19 cellular contexts compared by ENCODE assay signal in genomic region chr16:48602357-48603014, GRCh38. TPM values are rescaled to one million over a fixed set of nuclear protein-coding genes. Genes with fewer than 3 reads are reported as not detected.
DNase-seq lines count a peak whose midpoint lies in the region; ATAC-seq and TF ChIP-seq lines count a peak whose summit lies in the region.
"Had no signal": no experiment of that assay in that cellular context is flagged by ENCODE, and none has a peak within 500 bp of the region (broad histone marks: within the 10 kb centered on the region; RNA-seq: fewer than 3 reads in every experiment).

No MANE protein-coding gene starts in this region.

- H3K14ac ChIP-seq in trophoblast cell (ENCODE audit: low read length), result no peak overlapping the region

- no peaks in the 10 kb centered on the region for H3K79me1 ChIP-seq in trophoblast cell (ENCODE audit: low read length)

- no peaks in the 10 kb centered on the region for H3K27me3 ChIP-seq in CD8-positive, alpha-beta T cell (ENCODE audit: insufficient read depth, low read length)
- H3K27me3 ChIP-seq in trophoblast cell (ENCODE audit: insufficient read depth, low read length), result no peaks in the 10 kb centered on the region
- no peaks in the 10 kb centered on the region for H3K27me3 ChIP-seq in foreskin keratinocyte
- H3K27me3 ChIP-seq: BLaER1, cardiac muscle cell, heart left ventricle, left lung, SJSA1 had no signal

- DNase-seq in activated CD4-positive, alpha-beta T cell treated with anti-CD3 and anti-CD28 coated beads for 36 hours, result no peak
- no peak for DNase-seq in activated CD4-positive, alpha-beta T cell treated with anti-CD3 and anti-CD28 coated beads, Interleukin-2, amount 50 U/mL, for 48 hours
- DNase-seq in CD8-positive, alpha-beta T cell, result no peak
- no peak for DNase-seq in activated T-helper 1 cell treated with anti-CD3 and anti-CD28 coated beads, Interleukin-12 subunit alpha, Interleukin-12 subunit beta, Interleukin-2, Interleukin-4 antibody, amounts not matched to agents 30 ng/mL and 10 ng/mL and 1 ng/mL, durations not matched to agents 14 hours and 24 hours and 36 hours (ENCODE audit: low spot score)
- peak in 1 of 2 donors; percentile 18 for DNase-seq in trophoblast cell
- DNase-seq in foreskin keratinocyte, result no peak
- DNase-seq: activated B cell treated with CpG ODN at 0.5 μM for 24 hours; activated effector memory CD4-positive, alpha-beta T cell treated with anti-CD3 and anti-CD28 coated beads, Interleukin-2, amount 50 U/mL, for 16 hours; amygdala; heart left ventricle; left lung; NCI-H2171 treated with DMSO at 0.1 percent for 48 hours; small intestine; stimulated activated CD4-positive, alpha-beta T cell treated with anti-CD3 and anti-CD28 coated beads, Interleukin-4, amount 100 ng/mL, for 1 hour had no signal

- no peak overlapping the region for H2AFZ ChIP-seq in trophoblast cell (ENCODE audit: insufficient read depth, low read length, poor library complexity)

- H3K4me3 ChIP-seq in CD8-positive, alpha-beta T cell (ENCODE audit: low read depth, low read length), result no peak overlapping the region
- H3K4me3 ChIP-seq in trophoblast cell (ENCODE audit: low read depth, low read length), result no peak overlapping the region
- H3K4me3 ChIP-seq: BLaER1, cardiac muscle cell, heart left ventricle, left lung, SJSA1 had no signal

- peaks cover 20% of the 10 kb centered on the region for H3K79me2 ChIP-seq in trophoblast cell (ENCODE audit: control insufficient read depth, insufficient read depth, low read length, poor library complexity)

- peak overlapping the region; percentile 78 for H3K4ac ChIP-seq in trophoblast cell (ENCODE audit: low read depth, low read length)

- peaks cover 2% of the 10 kb centered on the region for H3K9me3 Mint-ChIP-seq in activated CD4-positive, alpha-beta T cell treated with anti-CD3 and anti-CD28 coated beads for 36 hours (ENCODE audit: low read depth)
- H3K9me3 Mint-ChIP-seq in CD8-positive, alpha-beta T cell, result no peaks in the 10 kb centered on the region
- H3K9me3 Mint-ChIP-seq in activated T-helper 1 cell treated with anti-CD3 and anti-CD28 coated beads, Interleukin-12 subunit alpha, Interleukin-12 subunit beta, Interleukin-2, Interleukin-4 antibody, amounts not matched to agents 30 ng/mL and 10 ng/mL and 1 ng/mL, durations not matched to agents 14 hours and 24 hours and 36 hours, result peaks cover 3% of the 10 kb centered on the region
- H3K9me3 Mint-ChIP-seq: activated B cell treated with CpG ODN at 0.5 μM for 24 hours had no signal

- TF ChIP-seq CTCF in CD8-positive, alpha-beta T cell (IDR thresholded peaks at IDR 0.05), result no peak
- TF ChIP-seq CTCF in foreskin keratinocyte (conservative IDR thresholded peaks at IDR 0.05), result no peak

- no peaks in the 10 kb centered on the region for H3K36me3 ChIP-seq in CD8-positive, alpha-beta T cell (ENCODE audit: insufficient read depth, low read length)
- H3K36me3 ChIP-seq in trophoblast cell (ENCODE audit: control insufficient read depth in 1 of 2, insufficient read depth in 2 of 2, low read length in 2 of 2), result no peaks in the 10 kb centered on the region
- H3K36me3 ChIP-seq: cardiac muscle cell, heart left ventricle, left lung had no signal

- H3K4me3 Mint-ChIP-seq in activated CD4-positive, alpha-beta T cell treated with anti-CD3 and anti-CD28 coated beads for 36 hours, result no peak overlapping the region
- peak overlapping the region; percentile 27 for H3K4me3 Mint-ChIP-seq in CD8-positive, alpha-beta T cell
- H3K4me3 Mint-ChIP-seq in activated T-helper 1 cell treated with anti-CD3 and anti-CD28 coated beads, Interleukin-12 subunit alpha, Interleukin-12 subunit beta, Interleukin-2, Interleukin-4 antibody, amounts not matched to agents 30 ng/mL and 10 ng/mL and 1 ng/mL, durations not matched to agents 14 hours and 24 hours and 36 hours, result peak overlapping the region; percentile 34
- H3K4me3 Mint-ChIP-seq: activated B cell treated with CpG ODN at 0.5 μM for 24 hours had no signal

- intact Hi-C loops in activated CD4-positive, alpha-beta T cell treated with anti-CD3 and anti-CD28 coated beads for 36 hours (cut with DNase I, micrococcal nuclease), result loop anchor here in 1 of 2 experiments (10.0 kb wide), 1 partner anchor 1552 kb away; the partner anchor contains the start of gene TENT4B
- intact Hi-C loops in CD8-positive, alpha-beta T cell (cut with DNase I, micrococcal nuclease), result loop anchor here (2.0 to 10.0 kb wide), 2 partner anchors 14 to 1138 kb away; partner anchors contain the start of genes ITFG1 (in 1 of the 2) and PHKB (in 1 of the 2)
- intact Hi-C loops in activated T-helper 1 cell treated with anti-CD3 and anti-CD28 coated beads, Interleukin-12 subunit alpha, Interleukin-12 subunit beta, Interleukin-2, Interleukin-4 antibody, amounts not matched to agents 30 ng/mL and 10 ng/mL and 1 ng/mL, durations not matched to agents 14 hours and 24 hours and 36 hours (cut with micrococcal nuclease), result no loop called here

- H3K4me1 Mint-ChIP-seq in activated CD4-positive, alpha-beta T cell treated with anti-CD3 and anti-CD28 coated beads for 36 hours, result peaks cover 55% of the 10 kb centered on the region
- peaks cover 62% of the 10 kb centered on the region for H3K4me1 Mint-ChIP-seq in CD8-positive, alpha-beta T cell (ENCODE audit: low read depth)
- peaks cover 50% of the 10 kb centered on the region for H3K4me1 Mint-ChIP-seq in activated T-helper 1 cell treated with anti-CD3 and anti-CD28 coated beads, Interleukin-12 subunit alpha, Interleukin-12 subunit beta, Interleukin-2, Interleukin-4 antibody, amounts not matched to agents 30 ng/mL and 10 ng/mL and 1 ng/mL, durations not matched to agents 14 hours and 24 hours and 36 hours (ENCODE audit: low read depth)

- no peak overlapping the region for H3K4me2 ChIP-seq in trophoblast cell (ENCODE audit: low read length)
- H3K4me2 ChIP-seq: BLaER1 had no signal

- H2BK120ac ChIP-seq in trophoblast cell (ENCODE audit: insufficient read depth, low read length, poor library complexity), result no peak overlapping the region

- H3K27ac ChIP-seq in CD8-positive, alpha-beta T cell (ENCODE audit: low read depth, low read length), result no peak overlapping the region
- no peak overlapping the region for H3K27ac ChIP-seq in trophoblast cell (ENCODE audit: low read depth, low read length)
- no peak overlapping the region for H3K27ac ChIP-seq in foreskin keratinocyte
- H3K27ac ChIP-seq: BLaER1, SJSA1 had no signal

- peak overlapping the region; percentile 58 for H3K27ac Mint-ChIP-seq in activated CD4-positive, alpha-beta T cell treated with anti-CD3 and anti-CD28 coated beads for 36 hours
- peak overlapping the region; percentile 23 for H3K27ac Mint-ChIP-seq in CD8-positive, alpha-beta T cell
- peak overlapping the region; percentile 68 for H3K27ac Mint-ChIP-seq in activated T-helper 1 cell treated with anti-CD3 and anti-CD28 coated beads, Interleukin-12 subunit alpha, Interleukin-12 subunit beta, Interleukin-2, Interleukin-4 antibody, amounts not matched to agents 30 ng/mL and 10 ng/mL and 1 ng/mL, durations not matched to agents 14 hours and 24 hours and 36 hours
- H3K27ac Mint-ChIP-seq: activated B cell treated with CpG ODN at 0.5 μM for 24 hours had no signal

- no peaks in the 10 kb centered on the region for H3K9me3 ChIP-seq in CD8-positive, alpha-beta T cell (ENCODE audit: low read length)
- H3K9me3 ChIP-seq in trophoblast cell (ENCODE audit: insufficient read depth, low read depth, low read length), result no peaks in the 10 kb centered on the region
- H3K9me3 ChIP-seq: heart left ventricle, left lung, SJSA1 had no signal

- H3K23ac ChIP-seq in trophoblast cell (ENCODE audit: low read length), result no peak overlapping the region

- H2BK12ac ChIP-seq in trophoblast cell (ENCODE audit: low read length), result no peak overlapping the region

- H4K8ac ChIP-seq in trophoblast cell (ENCODE audit: low read depth, low read length), result no peak overlapping the region

- CTCF ChIA-PET in activated CD4-positive, alpha-beta T cell treated with anti-CD3 and anti-CD28 coated beads for 36 hours (lab: Charles Lee), result interaction anchor here (0.7 to 2.2 kb wide), 3 partner anchors 12 to 21 kb away, joined by 3 to 8 read pairs (median 5); no protein-coding TSS in a partner anchor
- CTCF ChIA-PET in CD8-positive, alpha-beta T cell (lab: Charles Lee), result interaction anchor here (1.3 to 1.7 kb wide), 2 partner anchors 28 to 249 kb away, joined by 3 to 4 read pairs; no protein-coding TSS in a partner anchor

- no peaks in the 10 kb centered on the region for H3K27me3 Mint-ChIP-seq in activated CD4-positive, alpha-beta T cell treated with anti-CD3 and anti-CD28 coated beads for 36 hours
- no peaks in the 10 kb centered on the region for H3K27me3 Mint-ChIP-seq in CD8-positive, alpha-beta T cell (ENCODE audit: low read depth)
- no peaks in the 10 kb centered on the region for H3K27me3 Mint-ChIP-seq in activated T-helper 1 cell treated with anti-CD3 and anti-CD28 coated beads, Interleukin-12 subunit alpha, Interleukin-12 subunit beta, Interleukin-2, Interleukin-4 antibody, amounts not matched to agents 30 ng/mL and 10 ng/mL and 1 ng/mL, durations not matched to agents 14 hours and 24 hours and 36 hours (ENCODE audit: insufficient read depth)
- H3K27me3 Mint-ChIP-seq: activated B cell treated with CpG ODN at 0.5 μM for 24 hours had no signal

- no peak overlapping the region for H2BK5ac ChIP-seq in trophoblast cell (ENCODE audit: low read depth, low read length, poor library complexity)

- no peak for ATAC-seq in activated CD4-positive, alpha-beta T cell treated with anti-CD3 and anti-CD28 coated beads for 36 hours
- ATAC-seq in CD8-positive, alpha-beta T cell, result no peak
- ATAC-seq in GM18867 (IDR thresholded peaks at IDR 0.05; ENCODE audit: unreplicated experiment) (no peak), HG03280 (IDR thresholded peaks at IDR 0.05; ENCODE audit: unreplicated experiment) (no peak), foreskin keratinocyte (no peak)
- ATAC-seq: heart left ventricle, left lung had no signal

- no peak overlapping the region for H2AK5ac ChIP-seq in trophoblast cell (ENCODE audit: low read length)

- no CpG with 5 or more reads among the region's 3 CpGs for WGBS in trophoblast cell (ENCODE audit: extremely low coverage, insufficient coverage, insufficient read length)

- H4K12ac ChIP-seq in trophoblast cell (ENCODE audit: low read depth, low read length), result no peak overlapping the region

- H3K9ac ChIP-seq in trophoblast cell (ENCODE audit: low read length), result no peak overlapping the region
- H3K9ac ChIP-seq: BLaER1 had no signal

- no peak overlapping the region for H4K91ac ChIP-seq in trophoblast cell (ENCODE audit: low read depth, low read length)

- H3K4me1 ChIP-seq in CD8-positive, alpha-beta T cell (ENCODE audit: insufficient read depth, low read length), result peaks cover 82% of the 10 kb centered on the region
- H3K4me1 ChIP-seq in trophoblast cell (ENCODE audit: control insufficient read depth in 1 of 2, insufficient read depth in 2 of 2, low read length in 2 of 2) (peaks cover 3 to 16% of the 10 kb centered on the region in 2 experiments), foreskin keratinocyte (peaks cover 30% of the 10 kb centered on the region)

- peaks cover 17% of the 10 kb centered on the region for H3K36me3 Mint-ChIP-seq in activated CD4-positive, alpha-beta T cell treated with anti-CD3 and anti-CD28 coated beads for 36 hours (ENCODE audit: low read depth)
- H3K36me3 Mint-ChIP-seq in CD8-positive, alpha-beta T cell, result no peaks in the 10 kb centered on the region
- H3K36me3 Mint-ChIP-seq in activated T-helper 1 cell treated with anti-CD3 and anti-CD28 coated beads, Interleukin-12 subunit alpha, Interleukin-12 subunit beta, Interleukin-2, Interleukin-4 antibody, amounts not matched to agents 30 ng/mL and 10 ng/mL and 1 ng/mL, durations not matched to agents 14 hours and 24 hours and 36 hours (ENCODE audit: low read depth), result peaks cover 24% of the 10 kb centered on the region

- POLR2A ChIA-PET in activated CD4-positive, alpha-beta T cell treated with anti-CD3 and anti-CD28 coated beads for 36 hours (lab: Charles Lee), result no interaction called here
- POLR2A ChIA-PET in CD8-positive, alpha-beta T cell (lab: Charles Lee), result no interaction called here

- H3K18ac ChIP-seq in trophoblast cell (ENCODE audit: low read length), result no peak overlapping the region

RNA-seq across cellular contexts. Expression of gene N4BP1, which starts 7.5 kb away (rescaled TPM):
- 10 to 100 TPM; 49.2 to 69.4 TPM for total RNA-seq in activated CD4-positive, alpha-beta T cell treated with anti-CD3 and anti-CD28 coated beads for 36 hours
- 100 to 1,000 TPM; 153 to 156 TPM for total RNA-seq in CD8-positive, alpha-beta T cell
- 54.3 and 55.8 TPM in 2 replicates for total RNA-seq in activated T-helper 1 cell treated with anti-CD3 and anti-CD28 coated beads, Interleukin-12 subunit alpha, Interleukin-12 subunit beta, Interleukin-2, Interleukin-4 antibody, amounts not matched to agents 30 ng/mL and 10 ng/mL and 1 ng/mL, durations not matched to agents 14 hours and 24 hours and 36 hours
- polyA plus RNA-seq in trophoblast cell (2013), result 26.2 and 28.6 TPM in 2 replicates
- total RNA-seq in foreskin keratinocyte, result 62.6 and 73.0 TPM in 2 replicates
- 41.3 and 42.9 TPM in 2 replicates for polyA plus RNA-seq in foreskin keratinocyte
